ENCODE assay signal across 8 cellular contexts in the genomic region with DNA sequence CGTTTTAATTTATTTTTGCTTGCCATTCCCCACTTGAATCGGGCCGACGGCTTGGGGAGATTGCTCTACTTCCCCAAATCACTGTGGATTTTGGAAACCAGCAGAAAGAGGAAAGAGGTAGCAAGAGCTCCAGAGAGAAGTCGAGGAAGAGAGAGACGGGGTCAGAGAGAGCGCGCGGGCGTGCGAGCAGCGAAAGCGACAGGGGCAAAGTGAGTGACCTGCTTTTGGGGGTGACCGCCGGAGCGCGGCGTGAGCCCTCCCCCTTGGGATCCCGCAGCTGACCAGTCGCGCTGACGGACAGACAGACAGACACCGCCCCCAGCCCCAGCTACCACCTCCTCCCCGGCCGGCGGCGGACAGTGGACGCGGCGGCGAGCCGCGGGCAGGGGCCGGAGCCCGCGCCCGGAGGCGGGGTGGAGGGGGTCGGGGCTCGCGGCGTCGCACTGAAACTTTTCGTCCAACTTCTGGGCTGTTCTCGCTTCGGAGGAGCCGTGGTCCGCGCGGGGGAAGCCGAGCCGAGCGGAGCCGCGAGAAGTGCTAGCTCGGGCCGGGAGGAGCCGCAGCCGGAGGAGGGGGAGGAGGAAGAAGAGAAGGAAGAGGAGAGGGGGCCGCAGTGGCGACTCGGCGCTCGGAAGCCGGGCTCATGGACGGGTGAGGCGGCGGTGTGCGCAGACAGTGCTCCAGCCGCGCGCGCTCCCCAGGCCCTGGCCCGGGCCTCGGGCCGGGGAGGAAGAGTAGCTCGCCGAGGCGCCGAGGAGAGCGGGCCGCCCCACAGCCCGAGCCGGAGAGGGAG. TPM values are rescaled to one million over a fixed set of nuclear protein-coding genes. Genes with fewer than 3 reads are reported as not detected.
DNase-seq lines count a peak whose midpoint lies in the region; ATAC-seq and TF ChIP-seq lines count a peak whose summit lies in the region.

No MANE protein-coding gene starts in this region.

- intact Hi-C loops in right lobe of liver (cut with DNase I), result loop anchor here (5.0 to 10.0 kb wide), 2 partner anchors 54 to 312 kb away; no protein-coding TSS in a partner anchor

- ATAC-seq in right lobe of liver (peak; percentile 8 to 62 (median 52)), GM21390 (IDR thresholded peaks at IDR 0.05; ENCODE audit: unreplicated experiment) (no peak)

- H3K9me3 ChIP-seq in right lobe of liver, result no peaks in the 10 kb centered on the region

- peak overlapping the region; percentile 92 to 96 (median 94) for H3K27ac ChIP-seq in right lobe of liver

- no peaks in the 10 kb centered on the region for H3K27me3 ChIP-seq in right lobe of liver

- TF ChIP-seq POLR2A in right lobe of liver (IDR thresholded peaks at IDR 0.05), result peak; percentile 51

- no peak for TF ChIP-seq CTCF in right lobe of liver (IDR thresholded peaks at IDR 0.05)

- peaks cover 0 to 47% (median 14%) of the 10 kb centered on the region in 4 donors for H3K4me1 ChIP-seq in right lobe of liver

- peak overlapping the region; percentile 65 to 98 (median 93) for H3K4me3 ChIP-seq in right lobe of liver

- peak; percentile 56 for DNase-seq in NCI-H2171 treated with DMSO at 0.1 percent for 48 hours (lab: John Stamatoyannopoulos, UW)
- DNase-seq in NCI-H2171 (lab: John Stamatoyannopoulos, UW), result no peak
- DNase-seq in MV-4-11 (lab: John Stamatoyannopoulos, UW), result peak; percentile 77
- DNase-seq in activated CD4-positive, CD25-positive, alpha-beta regulatory T cell treated with anti-CD3 and anti-CD28 coated beads, Interleukin-2, amount 50 U/mL, for 72 hours, result peak; percentile 57
- DNase-seq in ecto neural progenitor cell (ENCODE audit: low spot score), result peak; percentile 80
- DNase-seq in right lobe of liver, result peak; percentile 80 to 92 (median 90)
- DNase-seq in stimulated activated CD8-positive, alpha-beta memory T cell treated with anti-CD3 and anti-CD28 coated beads, Interleukin-4, amount 100 ng/mL, for 48 hours, result peak; percentile 57

- peaks cover 0 to 7% (median 0%) of the 10 kb centered on the region in 4 donors for H3K36me3 ChIP-seq in right lobe of liver

- 0% methylated on average over 12 of the region's 84 CpGs for WGBS in right lobe of liver (ENCODE audit: insufficient coverage, low coverage, low lambda C conversion rate, missing lambda C conversion rate)

RNA-seq across cellular contexts. Expression of a gene that starts 0.6 kb away (rescaled TPM):
- total RNA-seq in right lobe of liver, result 100 to 1,000 TPM in 5 of 6 experiments, 10 to 100 TPM in 1; 91.3 to 571 (median 132) TPM
